1 cellular context compared by ENCODE assay signal in the genomic region with DNA sequence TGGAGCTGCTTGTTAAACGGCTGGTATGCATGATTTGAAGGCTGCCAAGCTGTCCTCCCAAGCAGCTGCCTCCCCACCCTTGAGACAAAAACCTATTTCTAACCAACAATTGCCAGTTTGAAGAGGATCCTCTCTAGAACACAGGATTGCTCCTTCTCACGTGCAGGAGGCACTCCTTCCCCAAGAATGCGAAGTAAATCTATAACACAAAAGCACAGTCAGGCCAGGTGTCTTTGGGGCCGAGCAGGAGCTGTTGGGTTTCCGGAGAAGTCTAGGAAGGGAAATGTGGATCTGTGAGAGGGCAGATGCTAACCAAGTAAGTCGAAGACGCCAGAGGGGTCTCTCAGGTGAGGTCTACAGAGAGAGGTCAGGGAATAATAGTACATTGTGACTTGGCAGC.
TF ChIP-seq lines count a peak whose summit lies in the region.

No MANE protein-coding gene starts in this region.

TF ChIP-seq in Ishikawa, 13 proteins besides CTCF, POLR2A, EP300 and RAD21 (continued from another document):
- no peak for TF ChIP-seq REST (IDR thresholded peaks at IDR 0.05; ENCODE audit: low read depth)
- TF ChIP-seq CEBPB (IDR thresholded peaks at IDR 0.05) = no peak
TF ChIP-seq in Ishikawa: peak in this region for 0.
